10 cellular contexts compared by ENCODE assay signal in the genomic region with DNA sequence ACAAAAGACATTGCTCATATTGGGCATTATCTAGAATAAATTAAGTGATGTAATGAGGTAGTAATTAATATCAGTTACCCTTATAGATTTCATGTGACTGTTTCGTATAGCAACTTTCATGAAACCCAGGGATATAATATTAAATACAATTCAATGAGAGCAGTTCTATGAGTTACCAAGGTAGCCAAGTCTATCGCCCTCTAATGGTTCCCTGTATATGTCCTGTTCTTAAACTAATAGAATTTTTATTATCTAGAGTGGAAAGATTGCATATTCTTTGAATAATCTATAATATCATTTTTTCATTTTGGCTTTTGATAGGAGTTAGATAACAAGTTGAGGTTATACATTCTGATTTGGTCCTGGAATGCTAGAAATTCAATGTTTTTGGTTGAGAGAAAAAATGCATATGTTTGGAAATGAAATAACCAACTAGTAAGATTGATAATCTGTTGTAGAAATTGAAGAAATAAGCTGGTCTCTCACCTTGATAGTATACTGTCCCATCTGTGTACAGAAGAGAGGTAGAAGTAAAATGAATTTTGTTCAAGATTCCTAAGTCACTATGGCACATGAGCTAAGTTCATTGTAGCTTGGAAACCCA. TPM values are rescaled to one million over a fixed set of nuclear protein-coding genes. Genes with fewer than 3 reads are reported as not detected.
A peak's percentile ranks its signal among the peaks of the same experiment; 100 is the strongest.
DNase-seq lines count a peak whose midpoint lies in the region; ATAC-seq, FAIRE-seq and TF ChIP-seq lines count a peak whose summit lies in the region.
"Had no signal": no experiment of that assay in that cellular context is flagged by ENCODE, and none has a peak within 500 bp of the region (broad histone marks: within the 10 kb centered on the region; RNA-seq: fewer than 3 reads in every experiment).

No MANE protein-coding gene starts in this region.

- H3K9me3 Mint-ChIP-seq in brain (peaks cover 3 to 12% (median 11%) of the 10 kb centered on the region in 5 experiments), nephron (peaks cover 8% of the 10 kb centered on the region)

- peaks cover 64% of the 10 kb centered on the region for H3K36me3 Mint-ChIP-seq in brain
- peaks cover 43% of the 10 kb centered on the region for H3K36me3 Mint-ChIP-seq in nephron (ENCODE audit: low read depth)

- no peak overlapping the region for H3K27ac Mint-ChIP-seq in brain
- no peak overlapping the region for H3K27ac Mint-ChIP-seq in nephron

- peak; percentile 85 for FAIRE-seq in G401.6 (lab: Jason Lieb, UNC)
- FAIRE-seq: GM18507 had no signal

- H3K4me1 Mint-ChIP-seq in brain (no peaks in the 10 kb centered on the region), nephron (no peaks in the 10 kb centered on the region)

- DNase-seq in LHCN-M2 (ENCODE audit: low read depth) (peak; percentile 8), NCI-H1048 (lab: John Stamatoyannopoulos, UW) (no peak)
- DNase-seq: activated naive CD4-positive, alpha-beta T cell; ovary had no signal

- H3K27me3 Mint-ChIP-seq in brain (no peaks in the 10 kb centered on the region), nephron (ENCODE audit: low read depth) (no peaks in the 10 kb centered on the region)

- H3K4me3 Mint-ChIP-seq in brain = no peak overlapping the region
- no peak overlapping the region for H3K4me3 Mint-ChIP-seq in nephron

- ATAC-seq in HG03108 (IDR thresholded peaks at IDR 0.05; ENCODE audit: unreplicated experiment) (no peak), GM21723 (IDR thresholded peaks at IDR 0.05; ENCODE audit: unreplicated experiment) (no peak)

- TF ChIP-seq CTCF in brain (conservative IDR thresholded peaks at IDR 0.05) (peak; percentile 15 to 38), nephron (IDR thresholded peaks at IDR 0.05; ENCODE audit: unreplicated experiment in 3 of 3) (peak; percentile 22 to 44 (median 24))

RNA-seq across cellular contexts. Expression of gene SCFD1, which starts 59.7 kb away (rescaled TPM):
- total RNA-seq in LHCN-M2 (2014; rRNA removed) = 61.4 and 63.3 TPM in 2 replicates
- 39.1 TPM for polyA plus RNA-seq in LHCN-M2 (2012)
- polyA plus RNA-seq in brain (ENCODE audit: insufficient read depth, low read depth, low replicate concordance) = 21.7 TPM
